Comparison of ENCODE assay signal across 20 cellular contexts in the genomic region with DNA sequence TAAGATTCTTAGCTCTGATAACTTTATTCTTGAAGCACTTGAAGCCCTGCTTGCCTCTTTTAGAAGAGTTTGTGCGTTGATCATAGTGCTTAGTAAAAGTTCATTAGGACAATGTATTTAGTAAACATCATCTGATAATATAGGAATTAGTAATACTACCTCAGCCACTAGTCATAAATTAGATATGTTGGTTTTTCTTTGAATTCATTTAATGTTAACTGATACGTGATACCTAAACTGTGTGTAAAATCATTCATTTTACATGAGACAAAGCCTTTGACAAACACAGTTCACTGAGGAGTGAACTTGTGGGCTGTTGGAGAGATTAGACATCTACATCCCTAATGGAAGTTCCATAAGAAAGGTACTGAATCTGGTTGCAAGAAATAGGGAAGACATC.
"Had no signal": no experiment of that assay in that cellular context is flagged by ENCODE, and none has a peak within 500 bp of the region (broad histone marks: within the 10 kb centered on the region; RNA-seq: fewer than 3 reads in every experiment).

No MANE protein-coding gene starts in this region.

- H3K9me3 ChIP-seq: SK-N-SH had no signal

- ATAC-seq: HepG2 had no signal

- FAIRE-seq: HepG2 had no signal

- H3K4me2 ChIP-seq: SK-N-SH had no signal

- H3K27ac ChIP-seq: RWPE1 had no signal

- DNase-seq: IMR-90, Karpas-422, KG1, MM.1S, NCI-H1092 treated with DMSO at 0.1 percent for 48 hours, NCI-H1436, NCI-H187, NCI-H2029, NCI-H2081 treated with DMSO at 0.1 percent for 48 hours, NCI-H2171, NCI-H226, NCI-H446, NCI-H510A, NCI-H524 treated with DMSO at 0.1 percent for 48 hours, NCI-H774, SHP77, SK-N-SH, SW 1271 had no signal

- H3K9me2 ChIP-seq: SK-N-SH had no signal
